Comparison of ENCODE assay signal across 9 cellular contexts in genomic region chr12:54352022-54352531, GRCh38. TPM values are rescaled to one million over a fixed set of nuclear protein-coding genes. Genes with fewer than 3 reads are reported as not detected.
A peak's percentile ranks its signal among the peaks of the same experiment; 100 is the strongest.
DNase-seq lines count a peak whose midpoint lies in the region; ATAC-seq and TF ChIP-seq lines count a peak whose summit lies in the region.
"Had no signal": no experiment of that assay in that cellular context is flagged by ENCODE, and none has a peak within 500 bp of the region (broad histone marks: within the 10 kb centered on the region; RNA-seq: fewer than 3 reads in every experiment).

No MANE protein-coding gene starts in this region.

- H3K4me1 Mint-ChIP-seq in MCF 10A (ENCODE audit: insufficient read depth, unreplicated experiment) = peaks cover 22% of the 10 kb centered on the region

- BruUV-seq in MCF 10A (replicated peaks; lab: Mats Ljungman, UMichigan) = no TSS peak

- TF ChIP-seq POLR2A in GM18505 (IDR thresholded peaks at IDR 0.05; ENCODE audit: borderline replicate concordance, extremely low read depth, insufficient read depth, insufficient read length) = no peak

- peaks cover 8 to 19% of the 10 kb centered on the region in 2 donors for H3K4me1 ChIP-seq in thoracic aorta (ENCODE audit: control insufficient read depth in 1 of 2, low read depth in 2 of 2)

- peak; percentile 51 for DNase-seq in GM03348 (ENCODE audit: low spot score)
- peak; percentile 90 for DNase-seq in ecto neural progenitor cell (ENCODE audit: low spot score)
- peak; percentile 63 for DNase-seq in myocyte (ENCODE audit: low read depth)
- DNase-seq in thoracic aorta (ENCODE audit: low spot score) = no peak
- no peak for DNase-seq in MCF 10A (ENCODE audit: unreplicated experiment)

- H3K27me3 Mint-ChIP-seq in MCF 10A (ENCODE audit: insufficient read depth, unreplicated experiment) = no peaks in the 10 kb centered on the region

- POLR2A ChIA-PET in MCF 10A (lab: Yijun Ruan, JAX) = interaction anchor here (0.5 to 2.2 kb wide), 6 partner anchors 9 to 72 kb away, joined by 3 to 7 read pairs (median 4); partner anchors contain the start of genes CBX5 and HNRNPA1

- peak overlapping the region; percentile 46 for H3K4me3 ChIP-seq in thoracic aorta

- H3K27ac ChIP-seq in thoracic aorta = peak overlapping the region; percentile 37 to 45

- H3K27me3 ChIP-seq in thoracic aorta (replicated peaks; ENCODE audit: insufficient read depth) = no peaks in the 10 kb centered on the region

- TF ChIP-seq CTCF in thoracic aorta (IDR thresholded peaks at IDR 0.05) (no peak), MCF 10A (IDR thresholded peaks at IDR 0.05; ENCODE audit: unreplicated experiment) (no peak)

- H3K36me3 Mint-ChIP-seq in MCF 10A (ENCODE audit: insufficient read depth, unreplicated experiment) = peaks cover 43% of the 10 kb centered on the region

- H3K9me3 Mint-ChIP-seq in MCF 10A (ENCODE audit: unreplicated experiment) = no peaks in the 10 kb centered on the region

- intact Hi-C loops in MCF 10A (cut with micrococcal nuclease) = no loop called here

- CTCF ChIA-PET in MCF 10A (lab: Yijun Ruan, JAX) = interaction anchor here (0.7 to 2.9 kb wide), 4 partner anchors 15 to 27 kb away, joined by 3 to 12 read pairs (median 4); partner anchors contain the start of gene COPZ1

- H3K9me3 ChIP-seq in thoracic aorta = no peaks in the 10 kb centered on the region

- no peak overlapping the region for H3K27ac Mint-ChIP-seq in MCF 10A (ENCODE audit: low read depth, unreplicated experiment)

- peak; percentile 24 for ATAC-seq in thoracic aorta (ENCODE audit: insufficient number of reproducible peaks, low FRiP score, low read depth)
- no peak for ATAC-seq in HG03175 (IDR thresholded peaks at IDR 0.05; ENCODE audit: unreplicated experiment)
- no peak for ATAC-seq in GM18505 (IDR thresholded peaks at IDR 0.05; ENCODE audit: unreplicated experiment)

- peaks cover 32% of the 10 kb centered on the region for H3K36me3 ChIP-seq in thoracic aorta

- H3K4me3 Mint-ChIP-seq in MCF 10A (ENCODE audit: unreplicated experiment) = no peak overlapping the region

TF ChIP-seq in PFSK-1, 5 proteins besides CTCF, POLR2A, EP300 and RAD21:
- TF ChIP-seq SIN3A (IDR thresholded peaks at IDR 0.05; ENCODE audit: borderline replicate concordance, insufficient read depth, low read length) = no peak
- peak; percentile 72 for TF ChIP-seq FOXP2 (optimal IDR thresholded peaks at IDR 0.05; ENCODE audit: borderline replicate concordance, extremely low read depth, extremely low read length, insufficient read depth)

RNA-seq across cellular contexts. Expression of gene GPR84, which starts 12.2 kb away (rescaled TPM):
- 0.50 TPM for polyA plus RNA-seq in PFSK-1 (2012; ENCODE audit: insufficient read length, low read depth)
- total RNA-seq in myocyte (not detected in 2 replicates), thoracic aorta (1 to 10 TPM in 1 of 2 donors, under 1 TPM in 1; 0.95 to 2.3 TPM), MCF 10A (2022) (0.17 TPM in 1 of 2 replicates, not detected in the other)
- not detected for polyA plus RNA-seq in myocyte (2012)
- total RNA-seq: HT1080 had no signal

RNA-seq across cellular contexts. Expression of gene COPZ1, which starts 27.1 kb away (rescaled TPM):
- polyA plus RNA-seq in PFSK-1 (2012; ENCODE audit: insufficient read length, low read depth) = 111 TPM
- 228 and 256 TPM in 2 replicates for total RNA-seq in myocyte
- 259 TPM for polyA plus RNA-seq in myocyte (2012)
- 10 to 100 TPM; 38.7 to 59.4 TPM for total RNA-seq in thoracic aorta
- 207 and 299 TPM in 2 replicates for total RNA-seq in MCF 10A (2022)

RNA-seq across cellular contexts. Expression of gene ZNF385A, which starts 32.5 kb away (rescaled TPM):
- polyA plus RNA-seq in PFSK-1 (2012; ENCODE audit: insufficient read length, low read depth) = 9.9 TPM
- total RNA-seq in myocyte = 2.3 and 4.1 TPM in 2 replicates
- 3.6 TPM for polyA plus RNA-seq in myocyte (2012)
- total RNA-seq in thoracic aorta = 10 to 100 TPM in 1 of 2 donors, 1 to 10 TPM in 1; 7.4 to 19.0 TPM
- 8.3 and 9.0 TPM in 2 replicates for total RNA-seq in MCF 10A (2022)

RNA-seq across cellular contexts. Expression of gene NFE2, which starts 51.3 kb away (rescaled TPM):
- not detected for polyA plus RNA-seq in PFSK-1 (2012; ENCODE audit: insufficient read length, low read depth)
- total RNA-seq in myocyte = 1.1 and 1.4 TPM in 2 replicates
- 0.08 TPM for polyA plus RNA-seq in myocyte (2012)
- 1 to 10 TPM in 1 of 2 donors, not detected in 1; 1.8 TPM for total RNA-seq in thoracic aorta
- total RNA-seq in MCF 10A (2022) = 0.40 and 0.64 TPM in 2 replicates

Comparison
In these comparisons a context has a peak if more than half of its experiments do, and no peak if none do; other contexts are left out.
1. DNase-seq: peak in GM03348 (single experiment), ecto neural progenitor cell (single experiment) and myocyte (single experiment); none in thoracic aorta (single experiment) and MCF 10A (single experiment).